Comparison of ENCODE assay signal across 8 cellular contexts in genomic region chr9:6080154-6080716, GRCh38.
DNase-seq lines count a peak whose midpoint lies in the region; ATAC-seq and TF ChIP-seq lines count a peak whose summit lies in the region.

No MANE protein-coding gene starts in this region.

- H2BK120ac ChIP-seq in H9 (ENCODE audit: low read depth, low read length, poor library complexity, severe bottlenecking): no peak overlapping the region

- peaks cover 4% of the 10 kb centered on the region; the same call in 1 of the 2 replicates for H3K4me1 ChIP-seq in H9 (ENCODE audit: insufficient read depth, low read length)
- H3K4me1 ChIP-seq in prostate gland (replicated peaks): no peaks in the 10 kb centered on the region

- no peaks in the 10 kb centered on the region for H3K36me3 ChIP-seq in SU-DHL-6 (ENCODE audit: low read length)
- no peaks in the 10 kb centered on the region for H3K36me3 ChIP-seq in prostate gland

- H2BK20ac ChIP-seq in H9 (ENCODE audit: low read depth, low read length, poor library complexity, severe bottlenecking): no peak overlapping the region

- no CpG with 5 or more reads among the region's 18 CpGs for WGBS in H9 (ENCODE audit: extremely low coverage, insufficient read length, low lambda C conversion rate)
- 30% methylated on average over 18 of the region's 18 CpGs for whole genome bisulfite sequencing in prostate gland

- H4K20me1 ChIP-seq in H9 (ENCODE audit: control insufficient read depth, insufficient read depth, insufficient read length): no peaks in the 10 kb centered on the region
- H4K20me1 ChIP-seq in SU-DHL-6 (ENCODE audit: low read depth, low read length): no peaks in the 10 kb centered on the region

- DNase-seq in DMS53 treated with DMSO at 0.1 percent for 48 hours (lab: John Stamatoyannopoulos, UW; ENCODE audit: unreplicated experiment) (peak; percentile 95), H9 (peak; percentile 99), NCI-H1092 treated with DMSO at 0.1 percent for 48 hours (lab: John Stamatoyannopoulos, UW) (peak; percentile 97), amygdala (lab: John Stamatoyannopoulos, UW) (peak in 51 of 56 donors; percentile 3 to 88 (median 62)), left cardiac atrium (peak; percentile 90), prostate gland (ENCODE audit: low spot score) (peak; percentile 84), ureter (ENCODE audit: low spot score) (peak; percentile 94)

- TF ChIP-seq CTCF in H9 (conservative IDR thresholded peaks at IDR 0.05): no peak
- no peak for TF ChIP-seq CTCF in SU-DHL-6 (IDR thresholded peaks at IDR 0.05; ENCODE audit: insufficient read depth, low read length, poor library complexity, severe bottlenecking)
- peak in 2 of 4 experiments; percentile 22 to 44 for TF ChIP-seq CTCF in prostate gland (IDR thresholded peaks at IDR 0.05)

- H2AFZ ChIP-seq in H9 (ENCODE audit: low read length): no peak overlapping the region
- H2AFZ ChIP-seq in SU-DHL-6 (ENCODE audit: low read depth, low read length, severe bottlenecking): no peak overlapping the region

- peak; percentile 13 for TF ChIP-seq POLR2A in prostate gland (IDR thresholded peaks at IDR 0.05)

- H3K79me2 ChIP-seq in H9 (ENCODE audit: insufficient read depth, low read length) (no peaks in the 10 kb centered on the region), SU-DHL-6 (ENCODE audit: insufficient read depth, low read length) (no peaks in the 10 kb centered on the region)

- H3F3A ChIP-seq in SU-DHL-6 (ENCODE audit: insufficient read depth): no peaks in the 10 kb centered on the region

- peak; percentile 98 for ATAC-seq in left cardiac atrium

- H4K5ac ChIP-seq in H9 (ENCODE audit: insufficient read length, low read depth, low read length): no peak overlapping the region

- H3K9ac ChIP-seq in H9 (ENCODE audit: extremely low read depth, insufficient read length, low read length) (no peak overlapping the region), SU-DHL-6 (ENCODE audit: low read length) (no peak overlapping the region)

- H3K27me3 Mint-ChIP-seq in H9 (ENCODE audit: low read depth): no peaks in the 10 kb centered on the region

- H3K36me3 Mint-ChIP-seq in H9 (ENCODE audit: insufficient read depth in 1 of 3, low read depth in 3 of 3): no peaks in the 10 kb centered on the region

- no peak overlapping the region for H3K14ac ChIP-seq in H9 (ENCODE audit: insufficient read depth, low read length)

- no peak overlapping the region for H3K4ac ChIP-seq in H9 (ENCODE audit: low read depth, low read length)

- H3K56ac ChIP-seq in H9 (ENCODE audit: insufficient read length, low read depth, low read length): no peak overlapping the region

- H3K18ac ChIP-seq in H9 (ENCODE audit: insufficient read length, low read depth, low read length): peak overlapping the region; percentile 65

- no peak overlapping the region for H4K8ac ChIP-seq in H9 (replicated peaks; ENCODE audit: insufficient read length, low read depth, low read length)

- H3K9me3 ChIP-seq in H9 (ENCODE audit: control insufficient read depth, low read depth, low read length) (no peaks in the 10 kb centered on the region), SU-DHL-6 (ENCODE audit: insufficient read depth, low read length) (no peaks in the 10 kb centered on the region), prostate gland (no peaks in the 10 kb centered on the region)

- H3K27ac Mint-ChIP-seq in H9: peak overlapping the region in 2 of 3 experiments; percentile 78; a peak in 5 of 7 replicates

- H3K4me3 ChIP-seq in SU-DHL-6 (ENCODE audit: insufficient read depth, low read length, poor library complexity, severe bottlenecking) (no peak overlapping the region), prostate gland (peak overlapping the region; percentile 28 to 32)

- H3K79me1 ChIP-seq in H9 (ENCODE audit: insufficient read depth, low read depth, low read length, poor library complexity, severe bottlenecking): no peaks in the 10 kb centered on the region

- H3K9me2 ChIP-seq in SU-DHL-6 (replicated peaks; ENCODE audit: insufficient read depth, low read length): no peaks in the 10 kb centered on the region

- no peak overlapping the region for H2BK15ac ChIP-seq in H9 (ENCODE audit: low read depth, low read length)

- H3K27me3 ChIP-seq in H9 (ENCODE audit: insufficient read depth, low read length) (no peaks in the 10 kb centered on the region), SU-DHL-6 (ENCODE audit: low read length) (no peaks in the 10 kb centered on the region), prostate gland (replicated peaks; ENCODE audit: insufficient read depth) (no peaks in the 10 kb centered on the region)

- H2BK12ac ChIP-seq in H9 (ENCODE audit: insufficient read length, low read depth, low read length): no peak overlapping the region

- peaks cover 27 to 30% of the 10 kb centered on the region in 2 experiments for H3K4me1 Mint-ChIP-seq in H9

- no peak overlapping the region for H3K23ac ChIP-seq in H9 (ENCODE audit: insufficient read length, low read depth, low read length)

- H3K4me2 ChIP-seq in H9 (ENCODE audit: insufficient read depth, insufficient read length, low read length) (peak overlapping the region; percentile 62), SU-DHL-6 (ENCODE audit: low read depth, low read length, poor library complexity, severe bottlenecking) (peak overlapping the region; percentile 19)

- H2AK5ac ChIP-seq in H9 (ENCODE audit: insufficient read length, low read length): no peak overlapping the region

- H3K27ac ChIP-seq in H9 (ENCODE audit: insufficient read length, low read depth, low read length) (peak overlapping the region; percentile 50), SU-DHL-6 (ENCODE audit: low read depth, low read length) (no peak overlapping the region), prostate gland (peak overlapping the region; percentile 63 to 78)

- H3T11ph ChIP-seq in H9 (ENCODE audit: low read length): no peak overlapping the region

- H4K91ac ChIP-seq in H9 (ENCODE audit: insufficient read length, low read depth, low read length): no peak overlapping the region

- intact Hi-C loops in left cardiac atrium (cut with DNase I): no loop called here
- intact Hi-C loops in prostate gland (cut with DNase I): no loop called here

- H3K23me2 ChIP-seq in H9 (ENCODE audit: insufficient read length, low read depth, low read length, poor library complexity, severe bottlenecking): no peaks in the 10 kb centered on the region

- H3K4me3 Mint-ChIP-seq in H9: peak overlapping the region; percentile 40 to 50

- no peak overlapping the region for H2BK5ac ChIP-seq in H9 (ENCODE audit: insufficient read length, low read length)

- H3K9me3 Mint-ChIP-seq in H9: no peaks in the 10 kb centered on the region; a peak in 2 of 5 replicates
